ENCODE assay signal across 8 cellular contexts in genomic region chr15:92683511-92683834, GRCh38. TPM values are rescaled to one million over a fixed set of nuclear protein-coding genes. Genes with fewer than 3 reads are reported as not detected.
DNase-seq lines count a peak whose midpoint lies in the region; ATAC-seq, FAIRE-seq and TF ChIP-seq lines count a peak whose summit lies in the region.

No MANE protein-coding gene starts in this region.

- ATAC-seq in Right ventricle myocardium superior (ENCODE audit: poor library complexity) (peak; percentile 63), HG02642 (IDR thresholded peaks at IDR 0.05; ENCODE audit: poor library complexity, unreplicated experiment) (no peak)

- DNase-seq in Right ventricle myocardium superior (peak; percentile 52), cardiac septum (ENCODE audit: low spot score) (no peak), adrenal gland (peak in 4 of 7 donors; percentile 14 to 54 (median 23)), kidney (no peak)
- no peak for DNase-seq in stimulated activated CD8-positive, alpha-beta memory T cell treated with anti-CD3 and anti-CD28 coated beads, Interleukin-4, amount 100 ng/mL, for 48 hours
- DNase-seq in activated CD8-positive, alpha-beta memory T cell treated with anti-CD3 and anti-CD28 coated beads, Interleukin-2, amount 50 U/mL, for 4 hours: no peak
- DNase-seq in activated CD4-positive, alpha-beta T cell treated with anti-CD3 and anti-CD28 coated beads for 48 hours: no peak

- no peak overlapping the region for H3K9ac ChIP-seq in kidney (ENCODE audit: low read length in 2 of 2)

- FAIRE-seq in kidney (lab: Jason Lieb, UNC): no peak

- H3K27ac ChIP-seq in adrenal gland (no peak overlapping the region), kidney (ENCODE audit: low read depth in 2 of 2, low read length in 2 of 2) (no peak overlapping the region)

- no peak overlapping the region for H3K4me3 ChIP-seq in adrenal gland
- no peak overlapping the region for H3K4me3 ChIP-seq in kidney (ENCODE audit: low read length in 2 of 2)

- 63 to 84% (median 75%) methylated on average over 6 of the region's 6 CpGs for WGBS in adrenal gland, 4 donors

- H3K4me1 ChIP-seq in adrenal gland (replicated peaks in 1 of 2) (peaks cover 0 to 12% of the 10 kb centered on the region in 2 donors), kidney (ENCODE audit: control insufficient read depth in 1 of 2, insufficient read depth in 1 of 2, low read depth in 1 of 2, low read length in 2 of 2) (no peaks in the 10 kb centered on the region)

- intact Hi-C loops in Right ventricle myocardium superior (cut with DNase I): loop anchor here (2.0 kb wide), 1 partner anchor 161 kb away; no protein-coding TSS in a partner anchor
- intact Hi-C loops in cardiac septum (cut with DNase I): loop anchor here (1.0 kb wide), 1 partner anchor 162 kb away; no protein-coding TSS in a partner anchor
- intact Hi-C loops in adrenal gland (cut with DNase I): no loop called here
- intact Hi-C loops in kidney (cut with DNase I): no loop called here

- no peaks in the 10 kb centered on the region for H3K36me3 ChIP-seq in adrenal gland (replicated peaks in 1 of 2)
- H3K36me3 ChIP-seq in kidney (ENCODE audit: control insufficient read depth in 1 of 2, insufficient read depth in 2 of 2, low read length in 2 of 2): no peaks in the 10 kb centered on the region

- no peak for TF ChIP-seq POLR2A in adrenal gland (IDR thresholded peaks at IDR 0.05)

- peak in 5 of 6 experiments; percentile 16 to 61 (median 36) for TF ChIP-seq CTCF in adrenal gland (IDR thresholded peaks at IDR 0.05)
- TF ChIP-seq CTCF in kidney (IDR thresholded peaks at IDR 0.05; ENCODE audit: borderline replicate concordance, extremely low read depth, insufficient read depth): peak; percentile 24

- no peaks in the 10 kb centered on the region for H3K27me3 ChIP-seq in adrenal gland

- H3K9me3 ChIP-seq in adrenal gland (replicated peaks in 1 of 3) (no peaks in the 10 kb centered on the region), kidney (ENCODE audit: control insufficient read depth in 1 of 2, low read length in 2 of 2) (no peaks in the 10 kb centered on the region)

RNA-seq across cellular contexts. Expression of gene FAM174B, which starts 27.9 kb away (rescaled TPM):
- total RNA-seq in Right ventricle myocardium superior (11.9 TPM), cardiac septum (6.5 TPM), adrenal gland (10 to 100 TPM in 5 of 8 donors, 1 to 10 TPM in 3; 3.7 to 14.3 (median 10.6) TPM), kidney (13.8 TPM)
- polyA plus RNA-seq in adrenal gland (10 to 100 TPM in 1 of 3 donors, 1 to 10 TPM in 2; 7.7 to 16.4 (median 8.1) TPM), kidney (ENCODE audit: insufficient read depth, low read depth, low replicate concordance) (9.8 TPM)

Comparison
In these comparisons a context has a peak if more than half of its experiments do, and no peak if none do; other contexts are left out.
1. DNase-seq: peak in Right ventricle myocardium superior (single experiment) and adrenal gland (4 of 7); none in cardiac septum (single experiment), kidney (single experiment), stimulated activated CD8-positive, alpha-beta memory T cell treated with anti-CD3 and anti-CD28 coated beads, Interleukin-4, amount 100 ng/mL, for 48 hours (single experiment), activated CD8-positive, alpha-beta memory T cell treated with anti-CD3 and anti-CD28 coated beads, Interleukin-2, amount 50 U/mL, for 4 hours (single experiment) and activated CD4-positive, alpha-beta T cell treated with anti-CD3 and anti-CD28 coated beads for 48 hours (single experiment).
2. intact Hi-C loops: an anchor here in Right ventricle myocardium superior (2.0 kb wide) and cardiac septum (1.0 kb wide); none called in adrenal gland and kidney.